In genomic region chr3:184145120-184145524, GRCh38 we compare ENCODE assay signal across 9 cellular contexts. TPM values are rescaled to one million over a fixed set of nuclear protein-coding genes. Genes with fewer than 3 reads are reported as not detected.
DNase-seq lines count a peak whose midpoint lies in the region; ATAC-seq and TF ChIP-seq lines count a peak whose summit lies in the region.
"Had no signal": no experiment of that assay in that cellular context is flagged by ENCODE, and none has a peak within 500 bp of the region (broad histone marks: within the 10 kb centered on the region; RNA-seq: fewer than 3 reads in every experiment).

No MANE protein-coding gene starts in this region.

- H3K27ac Mint-ChIP-seq in effector memory CD8-positive, alpha-beta T cell: peak overlapping the region in 1 of 2 donors; percentile 38

- peaks cover 24% of the 10 kb centered on the region for H3K36me3 Mint-ChIP-seq in effector memory CD8-positive, alpha-beta T cell (ENCODE audit: insufficient read depth)

- no peak overlapping the region for H3K4me3 ChIP-seq in Loucy (ENCODE audit: low read length, poor library complexity, severe bottlenecking)

- no peaks in the 10 kb centered on the region for H3K9me3 ChIP-seq in Loucy (ENCODE audit: insufficient read depth, low read depth, low read length)

- H3K27me3 ChIP-seq in Loucy (ENCODE audit: insufficient read depth, low read length, poor library complexity, severe bottlenecking): no peaks in the 10 kb centered on the region

- no peak overlapping the region for H3K4me2 ChIP-seq in Loucy (ENCODE audit: low read depth, low read length, poor library complexity, severe bottlenecking)

- no peak overlapping the region for H3K4me3 Mint-ChIP-seq in effector memory CD8-positive, alpha-beta T cell

- H3K9ac ChIP-seq in Loucy (ENCODE audit: low read depth, low read length, poor library complexity, severe bottlenecking): no peak overlapping the region

- peak; percentile 63 for TF ChIP-seq CTCF in Loucy (conservative IDR thresholded peaks at IDR 0.05; ENCODE audit: low read length)

- no peak overlapping the region for H2AFZ ChIP-seq in Loucy (ENCODE audit: low read length)

- H3K4me1 ChIP-seq in Loucy (ENCODE audit: insufficient read depth, low read length, poor library complexity, severe bottlenecking): no peaks in the 10 kb centered on the region

- H3K27me3 Mint-ChIP-seq in effector memory CD8-positive, alpha-beta T cell: no peaks in the 10 kb centered on the region

- H3K79me2 ChIP-seq in Loucy (ENCODE audit: insufficient read depth, low read length): no peaks in the 10 kb centered on the region; the same call in 1 of the 2 replicates

- DNase-seq in EL (peak; percentile 48), SW480 (ENCODE audit: low spot score) (peak; percentile 78), mucosa of gallbladder (ENCODE audit: low spot score) (peak; percentile 74), SKM-1 (lab: John Stamatoyannopoulos, UW; ENCODE audit: unreplicated experiment) (no peak), GOT3 (lab: John Stamatoyannopoulos, UW) (no peak)
- no peak for DNase-seq in effector memory CD8-positive, alpha-beta T cell

- no peaks in the 10 kb centered on the region for H3K9me2 ChIP-seq in Loucy (replicated peaks; ENCODE audit: low read depth, low read length)

- peaks cover 60% of the 10 kb centered on the region; the same call in 1 of the 2 replicates for H3K36me3 ChIP-seq in Loucy (ENCODE audit: insufficient read depth, low read length)

- no peaks in the 10 kb centered on the region for H3F3A ChIP-seq in Loucy (ENCODE audit: low read depth)

- no peaks in the 10 kb centered on the region for H3K9me3 Mint-ChIP-seq in effector memory CD8-positive, alpha-beta T cell

- H4K20me1 ChIP-seq in Loucy (ENCODE audit: insufficient read depth, low read length, poor library complexity, severe bottlenecking): no peaks in the 10 kb centered on the region

- peaks cover 4% of the 10 kb centered on the region in 2 donors for H3K4me1 Mint-ChIP-seq in effector memory CD8-positive, alpha-beta T cell (ENCODE audit: low read depth in 2 of 2)

- peak; percentile 56 for ATAC-seq in effector memory CD8-positive, alpha-beta T cell (replicated peaks)
- ATAC-seq in GM19035 (IDR thresholded peaks at IDR 0.05; ENCODE audit: unreplicated experiment): no peak

RNA-seq across cellular contexts. Expression of gene EIF2B5, which starts 10.0 kb away (rescaled TPM):
- 35.5 TPM for total RNA-seq in mucosa of gallbladder

RNA-seq across cellular contexts. Expression of gene DVL3, which starts 10.1 kb away (rescaled TPM):
- total RNA-seq in mucosa of gallbladder: 99.2 TPM

RNA-seq across cellular contexts. Expression of gene AP2M1, which starts 29.5 kb away (rescaled TPM):
- 322 TPM for total RNA-seq in mucosa of gallbladder

RNA-seq across cellular contexts. Expression of gene ABCF3, which starts 40.9 kb away (rescaled TPM):
- 77.4 TPM for total RNA-seq in mucosa of gallbladder

RNA-seq across cellular contexts. Expression of gene HTR3E, which starts 48.3 kb away (rescaled TPM):
- total RNA-seq in mucosa of gallbladder: not detected
- total RNA-seq: activated CD8-positive, alpha-beta memory T cell treated with anti-CD3 and anti-CD28 coated beads for 36 hours had no signal

Comparison
In these comparisons a context has a peak if more than half of its experiments do, and no peak if none do; other contexts are left out.
1. DNase-seq: peak in EL (single experiment), SW480 (single experiment) and mucosa of gallbladder (single experiment); none in effector memory CD8-positive, alpha-beta T cell (0 of 3), SKM-1 (single experiment) and GOT3 (single experiment).